In genomic region chr15:79923068-79923514, GRCh38 we compare ENCODE assay signal across 1 cellular context.
A peak's percentile ranks its signal among the peaks of the same experiment; 100 is the strongest.
TF ChIP-seq lines count a peak whose summit lies in the region.

No MANE protein-coding gene starts in this region.

TF ChIP-seq in K562, 482 proteins besides CTCF, POLR2A, EP300 and RAD21 (continued from another document):
- TF ChIP-seq TCF3 (CRISPR knock-in tag; IDR thresholded peaks at IDR 0.05) (no peak), HNRNPLL (IDR thresholded peaks at IDR 0.05; ENCODE audit: low read depth, low read length, poor library complexity, severe bottlenecking) (no peak), TRIM28 (IDR thresholded peaks at IDR 0.05) (no peak), HDAC2 (IDR thresholded peaks at IDR 0.05) (no peak), SMAD4 (CRISPR knock-in tag; conservative IDR thresholded peaks at IDR 0.05) (peak; percentile 64), SRSF9 (IDR thresholded peaks at IDR 0.05; ENCODE audit: borderline replicate concordance, low read depth, low read length) (no peak), TAL1 (IDR thresholded peaks at IDR 0.05) (no peak), ZNF696 (CRISPR knock-in tag; conservative IDR thresholded peaks at IDR 0.05) (no peak), RBM15 (IDR thresholded peaks at IDR 0.05; ENCODE audit: insufficient read depth, low read length) (no peak), NCOR1 (IDR thresholded peaks at IDR 0.05) (no peak), ZNF282 (CRISPR knock-in tag; IDR thresholded peaks at IDR 0.05) (no peak), ZNF639 (CRISPR knock-in tag; conservative IDR thresholded peaks at IDR 0.05 in 1 of 2, IDR thresholded peaks at IDR 0.05 in 1 of 2) (no peak), ZNF277 (CRISPR knock-in tag; IDR thresholded peaks at IDR 0.05; ENCODE audit: borderline replicate concordance) (no peak), TFAP4 (CRISPR knock-in tag; IDR thresholded peaks at IDR 0.05; ENCODE audit: borderline replicate concordance) (no peak), ETS1 (conservative IDR thresholded peaks at IDR 0.05; ENCODE audit: control insufficient read depth, low read depth, low read length) (no peak; the same call in 1 of the 2 replicates), MEF2D (tag; conservative IDR thresholded peaks at IDR 0.05; ENCODE audit: low read depth) (no peak)
